ENCODE assay signal across 8 cellular contexts in the genomic region with DNA sequence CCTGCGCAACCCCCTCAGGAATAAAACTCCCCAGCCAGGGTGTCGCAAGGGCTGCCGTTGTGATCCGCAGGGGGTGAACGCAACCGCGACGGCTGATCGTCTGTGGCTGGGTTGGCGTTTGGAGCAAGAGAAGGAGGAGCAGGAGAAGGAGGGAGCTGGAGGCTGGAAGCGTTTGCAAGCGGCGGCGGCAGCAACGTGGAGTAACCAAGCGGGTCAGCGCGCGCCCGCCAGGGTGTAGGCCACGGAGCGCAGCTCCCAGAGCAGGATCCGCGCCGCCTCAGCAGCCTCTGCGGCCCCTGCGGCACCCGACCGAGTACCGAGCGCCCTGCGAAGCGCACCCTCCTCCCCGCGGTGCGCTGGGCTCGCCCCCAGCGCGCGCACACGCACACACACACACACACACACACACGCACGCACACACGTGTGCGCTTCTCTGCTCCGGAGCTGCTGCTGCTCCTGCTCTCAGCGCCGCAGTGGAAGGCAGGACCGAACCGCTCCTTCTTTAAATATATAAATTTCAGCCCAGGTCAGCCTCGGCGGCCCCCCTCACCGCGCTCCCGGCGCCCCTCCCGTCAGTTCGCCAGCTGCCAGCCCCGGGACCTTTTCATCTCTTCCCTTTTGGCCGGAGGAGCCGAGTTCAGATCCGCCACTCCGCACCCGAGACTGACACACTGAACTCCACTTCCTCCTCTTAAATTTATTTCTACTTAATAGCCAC. TPM values are rescaled to one million over a fixed set of nuclear protein-coding genes. Genes with fewer than 3 reads are reported as not detected.
DNase-seq lines count a peak whose midpoint lies in the region; ATAC-seq and TF ChIP-seq lines count a peak whose summit lies in the region.

No MANE protein-coding gene starts in this region.

- no peak overlapping the region for H3K4me3 Mint-ChIP-seq in activated CD8-positive, alpha-beta T cell treated with anti-CD3 and anti-CD28 coated beads for 36 hours
- H3K4me3 Mint-ChIP-seq in naive B cell = no peak overlapping the region

- POLR2A ChIA-PET in activated CD8-positive, alpha-beta T cell treated with anti-CD3 and anti-CD28 coated beads for 36 hours (lab: Charles Lee) = interaction anchor here (1.1 to 1.3 kb wide), 2 partner anchors 9 to 52 kb away, joined by 3 read pairs; no protein-coding TSS in a partner anchor

- peak overlapping the region; percentile 80 for H3K27ac ChIP-seq in urinary bladder (ENCODE audit: low read depth)

- peak overlapping the region; percentile 71 for H3K4me3 ChIP-seq in urinary bladder (ENCODE audit: low read depth, low read length)

- no peaks in the 10 kb centered on the region for H3K4me1 ChIP-seq in urinary bladder (ENCODE audit: insufficient read depth)

- intact Hi-C loops in activated CD8-positive, alpha-beta T cell treated with anti-CD3 and anti-CD28 coated beads for 36 hours (cut with micrococcal nuclease) = no loop called here

- peak; percentile 48 for ATAC-seq in GM18517 (IDR thresholded peaks at IDR 0.05; ENCODE audit: unreplicated experiment)
- ATAC-seq in HG02938 (IDR thresholded peaks at IDR 0.05; ENCODE audit: unreplicated experiment) = peak; percentile 42
- ATAC-seq in activated CD8-positive, alpha-beta T cell treated with anti-CD3 and anti-CD28 coated beads for 36 hours = peak; percentile 67
- ATAC-seq in naive B cell (ENCODE audit: low read depth in 2 of 2) = peak; percentile 74 to 76

- no peaks in the 10 kb centered on the region for H3K36me3 ChIP-seq in urinary bladder (ENCODE audit: insufficient read depth)

- peaks cover 41% of the 10 kb centered on the region for H3K27me3 Mint-ChIP-seq in activated CD8-positive, alpha-beta T cell treated with anti-CD3 and anti-CD28 coated beads for 36 hours
- H3K27me3 Mint-ChIP-seq in naive B cell = no peaks in the 10 kb centered on the region

- no peaks in the 10 kb centered on the region for H3K9me3 Mint-ChIP-seq in activated CD8-positive, alpha-beta T cell treated with anti-CD3 and anti-CD28 coated beads for 36 hours
- no peaks in the 10 kb centered on the region for H3K9me3 Mint-ChIP-seq in naive B cell

- no peak for TF ChIP-seq CTCF in activated CD8-positive, alpha-beta T cell treated with anti-CD3 and anti-CD28 coated beads for 36 hours (IDR thresholded peaks at IDR 0.05)

- H3K27ac Mint-ChIP-seq in activated CD8-positive, alpha-beta T cell treated with anti-CD3 and anti-CD28 coated beads for 36 hours = no peak overlapping the region
- H3K27ac Mint-ChIP-seq in naive B cell = peak overlapping the region in 3 of 6 donors; percentile 65 to 98 (median 97)

- peaks cover 20% of the 10 kb centered on the region for H3K4me1 Mint-ChIP-seq in activated CD8-positive, alpha-beta T cell treated with anti-CD3 and anti-CD28 coated beads for 36 hours (ENCODE audit: low read depth)
- H3K4me1 Mint-ChIP-seq in naive B cell = peaks cover 33 to 48% (median 39%) of the 10 kb centered on the region in 3 donors

- CTCF ChIA-PET in activated CD8-positive, alpha-beta T cell treated with anti-CD3 and anti-CD28 coated beads for 36 hours (lab: Charles Lee) = interaction anchor here (1.2 to 1.4 kb wide), 2 partner anchors 16 to 18 kb away, joined by 3 to 6 read pairs; no protein-coding TSS in a partner anchor

- DNase-seq in AML-193 (lab: John Stamatoyannopoulos, UW) = peak; percentile 40 to 53
- peak; percentile 39 for DNase-seq in NCI-H2107 treated with DMSO at 0.1 percent for 48 hours (lab: John Stamatoyannopoulos, UW; ENCODE audit: unreplicated experiment)
- peak; percentile 44 for DNase-seq in activated CD8-positive, alpha-beta T cell treated with anti-CD3 and anti-CD28 coated beads for 36 hours
- peak; percentile 87 for DNase-seq in fibroblast of gingiva (ENCODE audit: low read depth)
- peak; percentile 42 for DNase-seq in naive B cell

- WGBS in urinary bladder = under 1% methylated on average over 64 of the region's 64 CpGs

- H3K36me3 Mint-ChIP-seq in activated CD8-positive, alpha-beta T cell treated with anti-CD3 and anti-CD28 coated beads for 36 hours (ENCODE audit: low read depth) = peaks cover 7% of the 10 kb centered on the region
- H3K36me3 Mint-ChIP-seq in naive B cell = no peaks in the 10 kb centered on the region

RNA-seq across cellular contexts. Expression of gene TGFB2, which starts 0.7 kb away (rescaled TPM):
- not detected for total RNA-seq in activated CD8-positive, alpha-beta T cell treated with anti-CD3 and anti-CD28 coated beads for 36 hours
- 1 to 10 TPM in 1 of 6 donors, under 1 TPM in 4, not detected in 1; 0.23 to 1.1 (median 0.43) TPM for polyA plus RNA-seq in naive B cell (ENCODE audit: low read depth in 6 of 6)
- total RNA-seq in urinary bladder = 32.8 TPM
- 5.1 TPM for polyA plus RNA-seq in urinary bladder

Comparison
In these comparisons a context has a peak if more than half of its experiments do, and no peak if none do; other contexts are left out.
1. Peak in every context shown above with its lines: DNase-seq, ATAC-seq, H3K4me3 ChIP-seq and H3K27ac ChIP-seq.
2. RNA of gene TGFB2, which starts 0.7 kb away (total RNA-seq): 32.8 TPM in urinary bladder (single experiment); not detected in activated CD8-positive, alpha-beta T cell treated with anti-CD3 and anti-CD28 coated beads for 36 hours; every median in the first group is over 10 times any median in the second.